Comparison of ENCODE assay signal across 33 cellular contexts in the genomic region with DNA sequence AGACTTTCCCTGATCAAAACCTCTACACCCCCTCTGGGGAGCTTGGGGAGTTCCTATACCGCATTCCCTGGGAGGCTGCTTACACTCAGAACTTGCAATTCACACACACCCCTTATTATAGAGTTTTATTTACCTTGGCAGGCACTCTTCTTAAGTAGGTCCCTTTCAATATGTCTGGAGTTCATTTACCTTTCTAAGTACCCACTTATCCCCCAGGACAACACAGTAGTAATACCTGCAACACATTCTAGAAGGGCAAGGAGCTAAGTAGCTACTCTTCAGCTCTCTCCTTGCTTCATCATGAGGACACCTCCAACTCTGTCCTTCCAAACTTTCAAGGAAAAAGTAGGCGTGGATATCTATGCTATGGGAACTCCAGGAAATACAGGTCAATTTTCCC.
"Had no signal": no experiment of that assay in that cellular context is flagged by ENCODE, and none has a peak within 500 bp of the region (broad histone marks: within the 10 kb centered on the region; RNA-seq: fewer than 3 reads in every experiment).

No MANE protein-coding gene starts in this region.

- ATAC-seq: activated CD4-positive, CD25-positive, alpha-beta regulatory T cell treated with anti-CD3 and anti-CD28 coated beads, Interleukin-2, amount 50 U/mL, for 24 hours; effector memory CD8-positive, alpha-beta T cell; gastrocnemius medialis; left ventricle myocardium superior had no signal

- H3K4me2 ChIP-seq: smooth muscle cell had no signal

- H3K9me3 ChIP-seq: ascending aorta, gastrocnemius medialis, ovary, right atrium auricular region, stomach, suprapubic skin, tibial artery had no signal

- H3K9me3 Mint-ChIP-seq: activated naive CD4-positive, alpha-beta T cell treated with anti-CD3 and anti-CD28 coated beads for 36 hours; activated T-helper 1 cell treated with anti-CD3 and anti-CD28 coated beads, Interleukin-12 subunit alpha, Interleukin-12 subunit beta, Interleukin-2, Interleukin-4 antibody, amounts not matched to agents 30 ng/mL and 10 ng/mL and 1 ng/mL, durations not matched to agents 14 hours and 24 hours and 36 hours; brain had no signal

- H3K27me3 Mint-ChIP-seq: activated naive CD8-positive, alpha-beta T cell treated with anti-CD3 and anti-CD28 coated beads for 36 hours; effector memory CD8-positive, alpha-beta T cell; naive B cell; stimulated activated naive B cell treated with anti-CD40 and anti-IgM and Interleukin-4, amounts not matched to agents 10 μg/mL and 1 μg/mL and 100 μg/mL, for 72 hours had no signal

- DNase-seq: activated CD4-positive, alpha-beta T cell treated with anti-CD3 and anti-CD28 coated beads for 48 hours; activated CD4-positive, alpha-beta T cell treated with anti-CD3 and anti-CD28 coated beads, Interleukin-2, amount 50 U/mL, for 48 hours; activated CD8-positive, alpha-beta memory T cell treated with anti-CD3 and anti-CD28 coated beads, Interleukin-2, amount 50 U/mL, for 4 hours; activated effector memory CD4-positive, alpha-beta T cell treated with anti-CD3 and anti-CD28 coated beads, Interleukin-2, amount 50 U/mL, for 16 hours; activated naive CD4-positive, alpha-beta T cell treated with anti-CD3 and anti-CD28 coated beads for 36 hours; activated naive CD8-positive, alpha-beta T cell treated with anti-CD3 and anti-CD28 coated beads for 36 hours; activated T-cell treated with anti-CD3 and anti-CD28 coated beads, Interleukin-2, amount 50 U/mL, for 1 hour; cerebellar nuclear complex; dorsolateral prefrontal cortex; effector memory CD8-positive, alpha-beta T cell; erythroblast; gastrocnemius medialis; glutamatergic neuron; islet precursor cell; left ventricle myocardium superior; naive B cell; ovary; stimulated activated CD4-positive, alpha-beta T cell treated with anti-CD3 and anti-CD28 coated beads, Interleukin-1b, Interleukin-23, amount 100 ng/mL, for 48 hours; stimulated activated naive B cell treated with anti-CD40 and anti-IgM and Interleukin-4, amounts not matched to agents 10 μg/mL and 1 μg/mL and 100 μg/mL, for 72 hours; stomach; T-helper 9 cell; tibial artery; WERI-Rb-1 had no signal

- H3K4me1 Mint-ChIP-seq: activated naive CD8-positive, alpha-beta T cell treated with anti-CD3 and anti-CD28 coated beads for 36 hours; stimulated activated naive B cell treated with anti-CD40 and anti-IgM and Interleukin-4, amounts not matched to agents 10 μg/mL and 1 μg/mL and 100 μg/mL, for 72 hours had no signal

- H3K4me3 ChIP-seq: ascending aorta, cardiac muscle cell, coronary artery, dorsolateral prefrontal cortex, gastrocnemius medialis, ovary, right atrium auricular region, smooth muscle cell, stomach, suprapubic skin, tibial artery had no signal

- H3K27ac ChIP-seq: ascending aorta, cardiac muscle cell, coronary artery, gastrocnemius medialis, ovary, right atrium auricular region, stomach, suprapubic skin, tibial artery, WERI-Rb-1 had no signal

- H3K36me3 Mint-ChIP-seq: activated naive CD8-positive, alpha-beta T cell treated with anti-CD3 and anti-CD28 coated beads for 36 hours; brain; mesothelial cell of epicardium; naive B cell had no signal

- H3K4me1 ChIP-seq: ascending aorta, gastrocnemius medialis, right atrium auricular region, stomach, suprapubic skin had no signal

- H3K4me3 Mint-ChIP-seq: activated naive CD4-positive, alpha-beta T cell treated with anti-CD3 and anti-CD28 coated beads for 36 hours; activated naive CD8-positive, alpha-beta T cell treated with anti-CD3 and anti-CD28 coated beads for 36 hours; activated T-helper 1 cell treated with anti-CD3 and anti-CD28 coated beads, Interleukin-12 subunit alpha, Interleukin-12 subunit beta, Interleukin-2, Interleukin-4 antibody, amounts not matched to agents 30 ng/mL and 10 ng/mL and 1 ng/mL, durations not matched to agents 14 hours and 24 hours and 36 hours; brain; effector memory CD8-positive, alpha-beta T cell; mesothelial cell of epicardium; stimulated activated naive B cell treated with anti-CD40 and anti-IgM and Interleukin-4, amounts not matched to agents 10 μg/mL and 1 μg/mL and 100 μg/mL, for 72 hours had no signal

- H3K27me3 ChIP-seq: ascending aorta, cardiac muscle cell, dorsolateral prefrontal cortex, gastrocnemius medialis, ovary, right atrium auricular region, stomach, suprapubic skin, tibial artery had no signal

- H3K36me3 ChIP-seq: ascending aorta, cardiac muscle cell, gastrocnemius medialis, ovary, right atrium auricular region, stomach, suprapubic skin, tibial artery, WERI-Rb-1 had no signal

- H3K27ac Mint-ChIP-seq: activated naive CD4-positive, alpha-beta T cell treated with anti-CD3 and anti-CD28 coated beads for 36 hours; activated naive CD8-positive, alpha-beta T cell treated with anti-CD3 and anti-CD28 coated beads for 36 hours; activated T-helper 1 cell treated with anti-CD3 and anti-CD28 coated beads, Interleukin-12 subunit alpha, Interleukin-12 subunit beta, Interleukin-2, Interleukin-4 antibody, amounts not matched to agents 30 ng/mL and 10 ng/mL and 1 ng/mL, durations not matched to agents 14 hours and 24 hours and 36 hours; brain; effector memory CD8-positive, alpha-beta T cell; mesothelial cell of epicardium; stimulated activated naive B cell treated with anti-CD40 and anti-IgM and Interleukin-4, amounts not matched to agents 10 μg/mL and 1 μg/mL and 100 μg/mL, for 72 hours had no signal
